In the genomic region with DNA sequence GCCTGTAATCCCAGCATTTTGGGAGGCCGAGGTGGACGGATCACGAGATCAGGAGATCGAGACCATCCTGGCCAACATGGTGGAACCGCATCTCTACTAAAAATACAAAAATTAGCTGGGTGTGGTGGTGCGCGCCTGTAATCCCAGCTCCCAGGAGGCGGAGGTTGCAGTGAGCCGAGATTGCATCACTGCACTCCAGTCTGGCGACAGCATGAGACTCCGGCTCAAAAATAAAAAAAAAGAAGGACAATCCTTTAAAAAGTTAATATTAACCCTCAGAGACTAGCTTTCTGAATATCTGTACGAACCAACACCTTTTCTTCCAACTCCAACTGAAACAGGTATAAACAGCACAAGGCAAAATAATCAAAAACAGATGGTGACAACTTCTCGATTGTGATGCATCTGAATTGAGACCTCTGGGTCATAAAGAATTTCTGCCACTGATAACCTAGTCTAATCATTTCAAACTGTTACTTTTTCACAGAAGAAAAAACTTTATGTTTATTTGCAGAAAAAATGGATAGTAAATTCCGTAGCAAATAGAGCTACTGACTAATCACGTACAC, we compare ENCODE assay signal across 13 cellular contexts. TPM values are rescaled to one million over a fixed set of nuclear protein-coding genes. Genes with fewer than 3 reads are reported as not detected.
DNase-seq lines count a peak whose midpoint lies in the region; ATAC-seq and TF ChIP-seq lines count a peak whose summit lies in the region.
"Had no signal": no experiment of that assay in that cellular context is flagged by ENCODE, and none has a peak within 500 bp of the region (broad histone marks: within the 10 kb centered on the region; RNA-seq: fewer than 3 reads in every experiment).

No MANE protein-coding gene starts in this region.

- peak overlapping the region; percentile 3 for H3K27ac Mint-ChIP-seq in activated T-cell treated with anti-CD3 and anti-CD28 coated beads, Interleukin-2, amount 50 U/mL, for 72 hours
- peak overlapping the region; percentile 61 for H3K27ac Mint-ChIP-seq in mesothelial cell of epicardium

- H3K4me3 ChIP-seq in esophagus muscularis mucosa (no peak overlapping the region), tibial nerve (no peak overlapping the region)

- no peak for TF ChIP-seq CTCF in esophagus muscularis mucosa (IDR thresholded peaks at IDR 0.05)
- TF ChIP-seq CTCF in mesothelial cell of epicardium (IDR thresholded peaks at IDR 0.05; ENCODE audit: unreplicated experiment), result no peak
- no peak for TF ChIP-seq CTCF in tibial nerve (IDR thresholded peaks at IDR 0.05)

- no peak for ATAC-seq in activated T-cell treated with anti-CD3 and anti-CD28 coated beads, Interleukin-2, amount 50 U/mL, for 72 hours (replicated peaks in 1 of 2)
- ATAC-seq in activated T-cell treated with anti-CD3 and anti-CD28 coated beads, Interleukin-2, amount 50 U/mL, for 4 hours, result no peak
- ATAC-seq in HG03354 (IDR thresholded peaks at IDR 0.05; ENCODE audit: poor library complexity, severe bottlenecking, unreplicated experiment) (no peak), HG03196 (IDR thresholded peaks at IDR 0.05; ENCODE audit: unreplicated experiment) (no peak)
- ATAC-seq: right cardiac atrium had no signal

- 69% methylated on average over 14 of the region's 15 CpGs for WGBS in esophagus muscularis mucosa
- WGBS in tibial nerve, 2 donors, result 77 to 78% methylated on average over 14 to 15 of the region's 15 CpGs

- TF ChIP-seq EP300 in esophagus muscularis mucosa (IDR thresholded peaks at IDR 0.05), result no peak
- TF ChIP-seq EP300 in tibial nerve (IDR thresholded peaks at IDR 0.05), result peak in 1 of 2 donors; percentile 49

- H3K27ac ChIP-seq in esophagus muscularis mucosa (replicated peaks in 1 of 4) (peak overlapping the region; percentile 45 to 92 (median 66)), tibial nerve (peak overlapping the region in 1 of 4 donors; percentile 63)

- no peak for TF ChIP-seq POLR2A in esophagus muscularis mucosa (IDR thresholded peaks at IDR 0.05; ENCODE audit: low read depth)
- no peak for TF ChIP-seq POLR2A in tibial nerve (IDR thresholded peaks at IDR 0.05)

- H3K36me3 Mint-ChIP-seq in activated T-cell treated with anti-CD3 and anti-CD28 coated beads, Interleukin-2, amount 50 U/mL, for 72 hours (ENCODE audit: insufficient read depth in 2 of 2), result peaks cover 1 to 2% of the 10 kb centered on the region in 2 donors
- H3K36me3 Mint-ChIP-seq in activated T-cell treated with anti-CD3 and anti-CD28 coated beads, Interleukin-2, amount 50 U/mL, for 4 hours (ENCODE audit: insufficient read depth), result peaks cover 9% of the 10 kb centered on the region
- H3K36me3 Mint-ChIP-seq in mesothelial cell of epicardium, result no peaks in the 10 kb centered on the region

- no peaks in the 10 kb centered on the region for H3K9me3 Mint-ChIP-seq in activated T-cell treated with anti-CD3 and anti-CD28 coated beads, Interleukin-2, amount 50 U/mL, for 72 hours
- no peaks in the 10 kb centered on the region for H3K9me3 Mint-ChIP-seq in activated T-cell treated with anti-CD3 and anti-CD28 coated beads, Interleukin-2, amount 50 U/mL, for 4 hours
- H3K9me3 Mint-ChIP-seq in mesothelial cell of epicardium, result no peaks in the 10 kb centered on the region

- no peaks in the 10 kb centered on the region for H3K9me3 ChIP-seq in esophagus muscularis mucosa
- no peaks in the 10 kb centered on the region for H3K9me3 ChIP-seq in tibial nerve

- H3K4me1 Mint-ChIP-seq in activated T-cell treated with anti-CD3 and anti-CD28 coated beads, Interleukin-2, amount 50 U/mL, for 72 hours (ENCODE audit: low read depth), result peaks cover 42% of the 10 kb centered on the region
- H3K4me1 Mint-ChIP-seq in activated T-cell treated with anti-CD3 and anti-CD28 coated beads, Interleukin-2, amount 50 U/mL, for 4 hours (ENCODE audit: low read depth), result peaks cover 43% of the 10 kb centered on the region
- peaks cover 10% of the 10 kb centered on the region for H3K4me1 Mint-ChIP-seq in mesothelial cell of epicardium

- H3K27me3 Mint-ChIP-seq in activated T-cell treated with anti-CD3 and anti-CD28 coated beads, Interleukin-2, amount 50 U/mL, for 72 hours (ENCODE audit: low read depth), result no peaks in the 10 kb centered on the region
- H3K27me3 Mint-ChIP-seq in activated T-cell treated with anti-CD3 and anti-CD28 coated beads, Interleukin-2, amount 50 U/mL, for 4 hours (ENCODE audit: low read depth), result no peaks in the 10 kb centered on the region
- no peaks in the 10 kb centered on the region for H3K27me3 Mint-ChIP-seq in mesothelial cell of epicardium (ENCODE audit: low read depth)

- H3K4me3 Mint-ChIP-seq in activated T-cell treated with anti-CD3 and anti-CD28 coated beads, Interleukin-2, amount 50 U/mL, for 72 hours, result no peak overlapping the region
- no peak overlapping the region for H3K4me3 Mint-ChIP-seq in activated T-cell treated with anti-CD3 and anti-CD28 coated beads, Interleukin-2, amount 50 U/mL, for 4 hours
- H3K4me3 Mint-ChIP-seq in mesothelial cell of epicardium, result no peak overlapping the region

- intact Hi-C loops in esophagus muscularis mucosa (cut with DNase I), result no loop called here

- peaks cover 7 to 63% (median 57%) of the 10 kb centered on the region in 4 donors for H3K4me1 ChIP-seq in esophagus muscularis mucosa
- H3K4me1 ChIP-seq in tibial nerve, result peaks cover 0 to 27% (median 5%) of the 10 kb centered on the region in 4 donors

- H3K27me3 ChIP-seq in esophagus muscularis mucosa (no peaks in the 10 kb centered on the region), tibial nerve (no peaks in the 10 kb centered on the region)

- H3K36me3 ChIP-seq in esophagus muscularis mucosa, result peaks cover 0 to 3% (median 1%) of the 10 kb centered on the region in 4 donors
- no peaks in the 10 kb centered on the region for H3K36me3 ChIP-seq in tibial nerve

- no peak for DNase-seq in activated T-cell treated with anti-CD3 and anti-CD28 coated beads, Interleukin-2, amount 50 U/mL, for 72 hours
- DNase-seq in activated T-cell treated with anti-CD3 and anti-CD28 coated beads, Interleukin-2, amount 50 U/mL, for 4 hours, result no peak
- no peak for DNase-seq in esophagus muscularis mucosa (ENCODE audit: extremely low spot score)
- no peak for DNase-seq in mesothelial cell of epicardium (ENCODE audit: low spot score in 2 of 2, unreplicated experiment in 2 of 2)
- DNase-seq in tibial nerve (ENCODE audit: low spot score in 2 of 2), result peak; percentile 28 to 43
- no peak for DNase-seq in NCI-H510A (lab: John Stamatoyannopoulos, UW)
- DNase-seq: DMS153; effector CD8-positive, alpha-beta T cell; NCI-H1092 treated with DMSO at 0.1 percent for 48 hours; NCI-H524 treated with DMSO at 0.1 percent for 48 hours had no signal

RNA-seq across cellular contexts. Expression of a gene that starts 27.8 kb away (rescaled TPM):
- total RNA-seq in activated T-cell treated with anti-CD3 and anti-CD28 coated beads, Interleukin-2, amount 50 U/mL, for 72 hours, result 100 to 1,000 TPM in 1 of 2 donors, 10 to 100 TPM in 1; 87.3 to 108 TPM
- 10 to 100 TPM; 52.6 to 61.1 (median 53.1) TPM for total RNA-seq in activated T-cell treated with anti-CD3 and anti-CD28 coated beads, Interleukin-2, amount 50 U/mL, for 4 hours
- total RNA-seq in esophagus muscularis mucosa (100 to 1,000 TPM; 234 to 263 (median 250) TPM), mesothelial cell of epicardium (58.9 to 65.2 TPM (median 61.9 TPM) in 3 replicates), tibial nerve (100 to 1,000 TPM in 1 of 4 donors, 10 to 100 TPM in 3; 89.2 to 105 (median 90.9) TPM)

Comparison
In these comparisons a context has a peak if more than half of its experiments do, and no peak if none do; other contexts are left out.
1. DNase-seq: peak in tibial nerve (2 of 2); none in activated T-cell treated with anti-CD3 and anti-CD28 coated beads, Interleukin-2, amount 50 U/mL, for 72 hours (0 of 2), activated T-cell treated with anti-CD3 and anti-CD28 coated beads, Interleukin-2, amount 50 U/mL, for 4 hours (single experiment), esophagus muscularis mucosa (single experiment), mesothelial cell of epicardium (0 of 2) and NCI-H510A (single experiment).